In the genomic region with DNA sequence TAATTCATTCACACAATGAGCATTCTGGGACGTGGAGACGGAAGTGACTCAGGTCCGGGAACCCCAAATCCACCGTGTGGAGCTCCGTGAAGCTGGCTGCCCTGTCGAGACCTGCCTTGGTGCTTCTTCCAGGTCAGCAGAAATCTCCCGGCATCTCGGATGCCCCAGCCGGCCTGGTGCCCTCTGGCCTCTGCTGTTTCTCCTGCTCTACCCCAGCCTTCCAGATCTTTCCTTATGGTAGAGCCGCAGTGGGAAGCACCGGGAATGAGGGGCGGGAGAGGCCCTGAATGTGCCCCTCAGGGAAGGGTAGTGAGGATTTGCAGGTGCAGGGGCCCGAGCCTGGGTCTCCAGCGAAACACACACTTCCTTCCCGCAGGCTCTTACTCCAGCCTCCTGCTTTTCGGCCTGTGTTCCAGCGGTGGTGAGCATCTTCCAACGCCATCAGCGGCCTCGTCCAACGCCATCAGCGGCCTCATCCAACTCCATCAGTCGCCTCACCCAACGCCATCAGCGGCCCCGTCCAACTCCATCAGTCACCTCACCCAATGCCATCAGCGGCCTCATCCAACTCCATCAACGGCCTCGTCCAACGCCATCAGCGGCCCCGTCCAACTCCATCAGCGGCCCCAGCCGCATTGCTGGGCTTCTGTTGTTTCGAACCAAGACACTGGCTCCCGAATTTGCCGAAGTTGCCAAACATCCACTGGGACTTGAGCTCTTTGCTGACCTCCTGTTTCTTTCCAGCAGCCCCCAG, we compare ENCODE assay signal across 20 cellular contexts. TPM values are rescaled to one million over a fixed set of nuclear protein-coding genes. Genes with fewer than 3 reads are reported as not detected.
DNase-seq lines count a peak whose midpoint lies in the region; ATAC-seq, FAIRE-seq and TF ChIP-seq lines count a peak whose summit lies in the region.
"Had no signal": no experiment of that assay in that cellular context is flagged by ENCODE, and none has a peak within 500 bp of the region (broad histone marks: within the 10 kb centered on the region; RNA-seq: fewer than 3 reads in every experiment).

No MANE protein-coding gene starts in this region.

- TF ChIP-seq CTCF in K562 (IDR thresholded peaks at IDR 0.05 in 2 of 3, conservative IDR thresholded peaks at IDR 0.05 in 1 of 3; ENCODE audit: insufficient read depth in 2 of 3, low read depth in 1 of 3, low read length in 3 of 3) (no peak), nephron (IDR thresholded peaks at IDR 0.05; ENCODE audit: unreplicated experiment in 3 of 3) (no peak), osteoblast (IDR thresholded peaks at IDR 0.05; ENCODE audit: extremely low read depth, low read depth, low read length) (no peak), ovary (IDR thresholded peaks at IDR 0.05) (no peak)

- peaks cover 3% of the 10 kb centered on the region for H3K4me1 Mint-ChIP-seq in activated naive CD4-positive, alpha-beta T cell treated with anti-CD3 and anti-CD28 coated beads for 36 hours (ENCODE audit: low read depth)
- peaks cover 64% of the 10 kb centered on the region for H3K4me1 Mint-ChIP-seq in nephron

- POLR2A ChIA-PET in K562 (lab: Yijun Ruan, JAX) = no interaction called here

- TF ChIP-seq RAD21 in K562 (CRISPR knock-in tag; conservative IDR thresholded peaks at IDR 0.05 in 1 of 2, IDR thresholded peaks at IDR 0.05 in 1 of 2) = no peak

- H3K4me2 ChIP-seq in K562 (ENCODE audit: insufficient read depth, low read length) (no peak overlapping the region), osteoblast (ENCODE audit: insufficient read depth, low read length) (no peak overlapping the region)
- H3K4me2 ChIP-seq: A549 had no signal

- H3K9ac ChIP-seq in K562 (ENCODE audit: insufficient read depth in 1 of 2, low read depth in 2 of 2, low read length in 2 of 2) = no peak overlapping the region

- FAIRE-seq in K562 (lab: Jason Lieb, UNC) = no peak
- FAIRE-seq: A549, D721Med, G401.6, GM12891, GM18507, HepG2 had no signal

- H3K27ac Mint-ChIP-seq in activated naive CD4-positive, alpha-beta T cell treated with anti-CD3 and anti-CD28 coated beads for 36 hours = peak overlapping the region; percentile 41
- peak overlapping the region in 1 of 2 donors; percentile 37 for H3K27ac Mint-ChIP-seq in activated naive CD4-positive, alpha-beta T cell treated with anti-CD3 and anti-CD28 coated beads, Interleukin-2, amount 50 U/mL, for 72 hours
- peak overlapping the region in 2 of 3 experiments; percentile 23 to 59 for H3K27ac Mint-ChIP-seq in nephron
- H3K27ac Mint-ChIP-seq: CD4-positive, alpha-beta T cell had no signal

- no peaks in the 10 kb centered on the region for H3K79me2 ChIP-seq in K562 (ENCODE audit: control insufficient read depth, insufficient read depth, low read length)
- H3K79me2 ChIP-seq in osteoblast (ENCODE audit: insufficient read depth, low read length) = no peaks in the 10 kb centered on the region

- H4K20me1 ChIP-seq in K562 (replicated peaks; ENCODE audit: control insufficient read depth, insufficient read depth, low read length) (no peaks in the 10 kb centered on the region), osteoblast (ENCODE audit: insufficient read depth, low read length) (no peaks in the 10 kb centered on the region)

- no peak overlapping the region for H2AFZ ChIP-seq in K562 (ENCODE audit: low read depth, low read length)
- no peak overlapping the region for H2AFZ ChIP-seq in osteoblast (ENCODE audit: low read length)

- H3K4me3 Mint-ChIP-seq in activated naive CD4-positive, alpha-beta T cell treated with anti-CD3 and anti-CD28 coated beads for 36 hours = no peak overlapping the region
- H3K4me3 Mint-ChIP-seq in nephron = no peak overlapping the region
- H3K4me3 Mint-ChIP-seq: CD4-positive, alpha-beta T cell had no signal

- no peaks in the 10 kb centered on the region for H3K9me3 Mint-ChIP-seq in activated naive CD4-positive, alpha-beta T cell treated with anti-CD3 and anti-CD28 coated beads for 36 hours
- no peaks in the 10 kb centered on the region for H3K9me3 Mint-ChIP-seq in activated naive CD4-positive, alpha-beta T cell treated with anti-CD3 and anti-CD28 coated beads, Interleukin-2, amount 50 U/mL, for 72 hours
- H3K9me3 Mint-ChIP-seq in nephron = no peaks in the 10 kb centered on the region
- H3K9me3 Mint-ChIP-seq: CD4-positive, alpha-beta T cell had no signal

- H3K4me3 ChIP-seq in K562 = no peak overlapping the region
- H3K4me3 ChIP-seq in osteoblast (ENCODE audit: insufficient read depth, low read length) = no peak overlapping the region
- H3K4me3 ChIP-seq in ovary = no peak overlapping the region
- H3K4me3 ChIP-seq: A549, HAP-1 had no signal

- WGBS in K562 (ENCODE audit: insufficient coverage, low coverage, missing lambda C conversion rate) = 90% methylated on average over 32 of the region's 37 CpGs
- 90 to 93% (median 91%) methylated on average over 37 of the region's 37 CpGs for WGBS in ovary, 3 donors

- peaks cover 0 to 23% of the 10 kb centered on the region in 2 experiments; a peak in 1 of 5 replicates for H3K4me1 ChIP-seq in K562 (replicated peaks in 1 of 2; ENCODE audit: control insufficient read depth in 2 of 2, insufficient read depth in 2 of 2, low read length in 2 of 2)
- H3K4me1 ChIP-seq in osteoblast (ENCODE audit: insufficient read depth, low read length) = no peaks in the 10 kb centered on the region
- no peaks in the 10 kb centered on the region for H3K4me1 ChIP-seq in ovary (ENCODE audit: insufficient read depth)
- H3K4me1 ChIP-seq: A549, Caco-2, HAP-1 had no signal

- TF ChIP-seq EP300 in K562 (IDR thresholded peaks at IDR 0.05; ENCODE audit: low read length) (no peak), ovary (IDR thresholded peaks at IDR 0.05) (no peak)

- no peak overlapping the region for H3K27ac ChIP-seq in K562 (ENCODE audit: extremely low read depth, low read depth, low read length)
- H3K27ac ChIP-seq in osteoblast (ENCODE audit: low read depth, low read length) = no peak overlapping the region
- H3K27ac ChIP-seq in ovary = no peak overlapping the region
- H3K27ac ChIP-seq: 22Rv1, A549, C4-2B had no signal

- no peaks in the 10 kb centered on the region for H3K27me3 Mint-ChIP-seq in activated naive CD4-positive, alpha-beta T cell treated with anti-CD3 and anti-CD28 coated beads for 36 hours (ENCODE audit: low read depth)
- peaks cover 14% of the 10 kb centered on the region for H3K27me3 Mint-ChIP-seq in nephron (ENCODE audit: low read depth)
- H3K27me3 Mint-ChIP-seq: CD4-positive, alpha-beta T cell had no signal

- no peaks in the 10 kb centered on the region for H3K27me3 ChIP-seq in K562 (ENCODE audit: control insufficient read depth in 2 of 2, insufficient read depth in 2 of 2, low read length in 2 of 2)
- H3K27me3 ChIP-seq in osteoblast (ENCODE audit: insufficient read depth, low read length) = no peaks in the 10 kb centered on the region
- H3K27me3 ChIP-seq in ovary = no peaks in the 10 kb centered on the region

- peaks cover 4% of the 10 kb centered on the region for H3K9me1 ChIP-seq in K562 (ENCODE audit: control insufficient read depth, insufficient read depth, low read length)

- no peak for DNase-seq in activated naive CD4-positive, alpha-beta T cell treated with anti-CD3 and anti-CD28 coated beads for 36 hours
- DNase-seq in activated naive CD4-positive, alpha-beta T cell treated with anti-CD3 and anti-CD28 coated beads, Interleukin-2, amount 50 U/mL, for 72 hours (ENCODE audit: low spot score in 2 of 2) = no peak
- no peak for DNase-seq in K562 (ENCODE audit: extremely low read depth in 1 of 4, low spot score in 3 of 4)
- peak; percentile 78 for DNase-seq in osteoblast (ENCODE audit: insufficient read length, low spot score, missing footprints)
- DNase-seq in left lobe of liver (ENCODE audit: low spot score) = no peak
- DNase-seq in ovary = no peak
- DNase-seq: AML-193; Caco-2; CD4-positive, alpha-beta T cell; GOT3 had no signal

- intact Hi-C loops in activated naive CD4-positive, alpha-beta T cell treated with anti-CD3 and anti-CD28 coated beads for 36 hours (cut with micrococcal nuclease) = no loop called here
- intact Hi-C loops in K562 (cut with micrococcal nuclease) = no loop called here
- intact Hi-C loops in ovary (cut with DNase I) = no loop called here

- no peak for ATAC-seq in activated naive CD4-positive, alpha-beta T cell treated with anti-CD3 and anti-CD28 coated beads, Interleukin-2, amount 50 U/mL, for 72 hours
- ATAC-seq in K562 (no peak), left lobe of liver (no peak)
- ATAC-seq: A549, HepG2 had no signal

- H3K36me3 Mint-ChIP-seq in activated naive CD4-positive, alpha-beta T cell treated with anti-CD3 and anti-CD28 coated beads for 36 hours (ENCODE audit: low read depth) = peaks cover 19% of the 10 kb centered on the region
- peaks cover 15 to 18% of the 10 kb centered on the region in 2 donors for H3K36me3 Mint-ChIP-seq in activated naive CD4-positive, alpha-beta T cell treated with anti-CD3 and anti-CD28 coated beads, Interleukin-2, amount 50 U/mL, for 72 hours
- H3K36me3 Mint-ChIP-seq in nephron (ENCODE audit: low read depth) = peaks cover 20% of the 10 kb centered on the region

- TF ChIP-seq POLR2A in K562 (conservative IDR thresholded peaks at IDR 0.05) = no peak
- no peak for TF ChIP-seq POLR2A in ovary (IDR thresholded peaks at IDR 0.05)

- CTCF ChIA-PET in activated naive CD4-positive, alpha-beta T cell treated with anti-CD3 and anti-CD28 coated beads for 36 hours (lab: Charles Lee) = interaction anchor here (0.7 kb wide), 1 partner anchor 142 kb away, joined by 3 read pairs; no protein-coding TSS in a partner anchor
- CTCF ChIA-PET in K562 (lab: Yijun Ruan, JAX; ENCODE audit: low intra/inter-chr PET ratio) = no interaction called here

- H3K36me3 ChIP-seq in K562 (ENCODE audit: control insufficient read depth, insufficient read depth, low read length) = peaks cover 15% of the 10 kb centered on the region; the same call in 2 of the 3 replicates
- no peaks in the 10 kb centered on the region for H3K36me3 ChIP-seq in osteoblast (ENCODE audit: insufficient read depth, low read length)
- no peaks in the 10 kb centered on the region for H3K36me3 ChIP-seq in ovary
- H3K36me3 ChIP-seq: HAP-1 had no signal

- in situ Hi-C loops in K562 (cut with MboI) = no loop called here

- no TSS peak for BruUV-seq in K562 (replicated peaks; lab: Mats Ljungman, UMichigan)

- H3K9me3 ChIP-seq in K562 (replicated peaks; ENCODE audit: control insufficient read depth, insufficient read depth, low read depth, low read length) = no peaks in the 10 kb centered on the region
- H3K9me3 ChIP-seq in osteoblast (ENCODE audit: low read depth, low read length) = no peaks in the 10 kb centered on the region
- no peaks in the 10 kb centered on the region for H3K9me3 ChIP-seq in ovary
- H3K9me3 ChIP-seq: A549, Caco-2, HAP-1 had no signal

RNA-seq across cellular contexts. Expression of a gene that starts 57.1 kb away (rescaled TPM):
- 1 to 10 TPM; 7.7 TPM for total RNA-seq in activated naive CD4-positive, alpha-beta T cell treated with anti-CD3 and anti-CD28 coated beads for 36 hours
- total RNA-seq in activated naive CD4-positive, alpha-beta T cell treated with anti-CD3 and anti-CD28 coated beads, Interleukin-2, amount 50 U/mL, for 72 hours = 10 to 100 TPM in 1 of 2 donors, 1 to 10 TPM in 1; 8.4 to 11.7 TPM
- total RNA-seq in K562 (2011; cell fraction: chromatin; rRNA removed; ENCODE audit: low replicate concordance) = 21.5 and 51.6 TPM in 2 replicates
- total RNA-seq in K562 (2011; cell fraction: nucleolus; rRNA removed) = 36.1 and 57.4 TPM in 2 replicates
- total RNA-seq in K562 (2011; cell fraction: nucleoplasm; rRNA removed) = 30.2 and 38.4 TPM in 2 replicates
- total RNA-seq in K562 (2014; rRNA removed) (8.1 and 10.0 TPM in 2 replicates), K562 (2014; rRNA removed; fragmentation: Illumina TruSeq; extraction: Trizol) (3.6 and 5.0 TPM in 2 replicates), K562 (2015; rRNA removed; fragmentation: Illumina TruSeq; extraction: Trizol) (4.6 and 6.1 TPM in 2 replicates), K562 (2021) (9.8 and 10.2 TPM in 2 replicates), osteoblast (32.6 and 35.9 TPM in 2 replicates), left lobe of liver (2.7 TPM), ovary (10 to 100 TPM in 3 of 7 donors, 1 to 10 TPM in 4; 3.7 to 35.5 (median 9.4) TPM)
- polyA plus RNA-seq in K562 (2011; rRNA removed) (7.9 TPM in 2 replicates), K562 (2014; fragmentation: Illumina TruSeq; extraction: Trizol) (2.5 and 4.7 TPM in 2 replicates), K562 (2014; fragmentation: Nextera tagmentation; extraction: Ambion mirVana) (1 to 10 TPM; 3.9 to 9.5 TPM), K562 (2014; rRNA removed) (2.6 and 3.6 TPM in 2 replicates), ovary (1 to 10 TPM; 4.5 to 8.7 TPM)
- 5.2 and 10.8 TPM in 2 replicates for polyA plus RNA-seq in K562 (2011; cell fraction: cytosol; rRNA removed)
- polyA plus RNA-seq in K562 (2011; cell fraction: nucleus; rRNA removed) = 13.3 and 32.6 TPM in 2 replicates
- 6.4 and 9.1 TPM in 2 replicates for polyA plus RNA-seq in K562 (2012)
- 24.4 and 37.5 TPM in 2 replicates for polyA minus RNA-seq in K562 (2011; rRNA and poly(A)+ RNA removed)
- 34.5 and 45.2 TPM in 2 replicates for polyA minus RNA-seq in K562 (2011; cell fraction: cytosol; rRNA and poly(A)+ RNA removed)
- 11.0 and 13.5 TPM in 2 replicates for polyA minus RNA-seq in K562 (2011; cell fraction: nucleus; rRNA and poly(A)+ RNA removed)
